Comparison of ENCODE assay signal across 8 cellular contexts in the genomic region with DNA sequence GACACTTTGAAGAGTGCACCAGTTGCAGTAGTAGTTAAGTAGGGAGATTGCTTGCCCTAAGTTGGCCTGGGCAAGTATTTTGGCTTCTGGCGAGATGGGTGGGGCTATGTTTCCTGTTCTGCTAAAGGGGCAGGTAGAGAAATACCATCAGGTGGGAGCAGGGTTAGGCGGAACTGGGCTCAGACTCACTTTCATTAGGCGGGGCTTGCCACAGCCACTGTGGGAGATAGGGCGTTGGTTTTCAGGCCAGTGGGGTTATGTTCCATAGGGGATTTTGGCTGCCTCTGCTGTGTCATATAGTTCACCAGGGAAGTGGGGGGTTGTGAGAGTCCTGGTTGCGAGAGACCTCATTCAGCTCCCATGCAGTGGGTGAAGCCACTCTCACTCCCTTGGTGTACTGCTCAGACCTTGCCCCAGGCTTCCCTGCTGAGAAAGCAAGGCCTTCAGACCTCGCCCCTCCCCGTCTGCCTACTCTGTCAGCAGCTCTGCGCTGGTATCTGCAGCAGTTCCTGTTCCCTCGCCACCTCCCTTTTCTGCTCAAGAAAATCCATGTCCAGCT. TPM values are rescaled to one million over a fixed set of nuclear protein-coding genes. Genes with fewer than 3 reads are reported as not detected.
A peak's percentile ranks its signal among the peaks of the same experiment; 100 is the strongest.
DNase-seq lines count a peak whose midpoint lies in the region; ATAC-seq and TF ChIP-seq lines count a peak whose summit lies in the region.

No MANE protein-coding gene starts in this region.

- intact Hi-C loops in thyroid gland (cut with DNase I), result no loop called here

- peaks cover 37% of the 10 kb centered on the region for H3K36me3 Mint-ChIP-seq in endothelial cell (ENCODE audit: low read depth, unreplicated experiment)

- H3K4me1 Mint-ChIP-seq in endothelial cell (ENCODE audit: unreplicated experiment), result peaks cover 23% of the 10 kb centered on the region

- peak; percentile 35 to 40 for DNase-seq in activated CD4-positive, alpha-beta T cell treated with anti-CD3 and anti-CD28 coated beads for 4 hours
- DNase-seq in endothelial cell (ENCODE audit: low spot score) (no peak), DMS53 (lab: John Stamatoyannopoulos, UW) (no peak), SK-N-DZ (ENCODE audit: low spot score) (no peak), thyroid gland (no peak)
- DNase-seq in stimulated activated CD4-positive, alpha-beta T cell treated with anti-CD3 and anti-CD28 coated beads, Interleukin-2, amount 100 ng/mL, for 4 hours (ENCODE audit: low read depth), result peak; percentile 6

- H3K9me3 ChIP-seq in thyroid gland, result no peaks in the 10 kb centered on the region

- no peaks in the 10 kb centered on the region for H3K9me3 Mint-ChIP-seq in endothelial cell (ENCODE audit: unreplicated experiment)

- TF ChIP-seq POLR2A in thyroid gland (IDR thresholded peaks at IDR 0.05), result no peak

- peaks cover 6% of the 10 kb centered on the region for H3K27me3 Mint-ChIP-seq in endothelial cell (ENCODE audit: unreplicated experiment)

- peak overlapping the region; percentile 26 for H3K27ac Mint-ChIP-seq in endothelial cell (ENCODE audit: unreplicated experiment)

- H3K27me3 ChIP-seq in thyroid gland, result no peaks in the 10 kb centered on the region

- TF ChIP-seq CTCF in endothelial cell (IDR thresholded peaks at IDR 0.05; ENCODE audit: unreplicated experiment) (no peak), thyroid gland (IDR thresholded peaks at IDR 0.05) (no peak)

- H3K27ac ChIP-seq in thyroid gland, result no peak overlapping the region

- H3K36me3 ChIP-seq in thyroid gland, result no peaks in the 10 kb centered on the region

- no peak overlapping the region for H3K4me3 Mint-ChIP-seq in endothelial cell (ENCODE audit: unreplicated experiment)

- H3K4me1 ChIP-seq in thyroid gland, result peaks cover 4 to 22% of the 10 kb centered on the region in 2 donors

- ATAC-seq in GM18868 (IDR thresholded peaks at IDR 0.05; ENCODE audit: unreplicated experiment) (peak; percentile 91), HG02970 (IDR thresholded peaks at IDR 0.05; ENCODE audit: low FRiP score, unreplicated experiment) (peak; percentile 52)

- WGBS in thyroid gland, 2 donors, result 81 to 92% methylated on average over 8 to 9 of the region's 9 CpGs

- H3K4me3 ChIP-seq in thyroid gland (replicated peaks in 1 of 3), result no peak overlapping the region

RNA-seq across cellular contexts. Expression of a gene that starts 43.3 kb away (rescaled TPM):
- total RNA-seq in endothelial cell (ENCODE audit: unreplicated experiment) (37.6 TPM), thyroid gland (10 to 100 TPM; 27.9 to 57.5 (median 41.1) TPM)
- polyA plus RNA-seq in SK-N-DZ (2014; cell fraction: cytosol; rRNA removed), result 9.2 and 12.4 TPM in 2 replicates
- 9.4 and 13.5 TPM in 2 replicates for polyA plus RNA-seq in SK-N-DZ (2014; cell fraction: nucleus; rRNA removed)

Comparison
In these comparisons a context has a peak if more than half of its experiments do, and no peak if none do; other contexts are left out.
1. DNase-seq: peak in activated CD4-positive, alpha-beta T cell treated with anti-CD3 and anti-CD28 coated beads for 4 hours (2 of 2) and stimulated activated CD4-positive, alpha-beta T cell treated with anti-CD3 and anti-CD28 coated beads, Interleukin-2, amount 100 ng/mL, for 4 hours (single experiment); none in endothelial cell (single experiment), DMS53 (single experiment), SK-N-DZ (single experiment) and thyroid gland (0 of 2).